ENCODE assay signal across 1 cellular context in genomic region chr22:41204992-41205900, GRCh38.
TF ChIP-seq lines count a peak whose summit lies in the region.

TSS of gene L3MBTL2 (plus strand) at chr22:41205312. CDS start at chr22:41205363, 51 bp downstream.

TF ChIP-seq in SK-N-SH, 30 proteins besides CTCF, POLR2A, EP300 and RAD21 (continued from another document):
- TF ChIP-seq USF1 (IDR thresholded peaks at IDR 0.05; ENCODE audit: borderline replicate concordance, low read depth) = no peak
- no peak for TF ChIP-seq CHD2 (IDR thresholded peaks at IDR 0.05; ENCODE audit: low read length, partially characterized antibody)
- peak; percentile 23; the same call in 1 of the 2 replicates for TF ChIP-seq POLR2AphosphoS5 (IDR thresholded peaks at IDR 0.05; ENCODE audit: low read depth, low read length)
- peak; percentile 59; the same call in 1 of the 2 replicates for TF ChIP-seq RFX5 (IDR thresholded peaks at IDR 0.05; ENCODE audit: low read length)
- TF ChIP-seq NRF1 (IDR thresholded peaks at IDR 0.05; ENCODE audit: low read depth, low read length) = no peak
- TF ChIP-seq MEF2A (IDR thresholded peaks at IDR 0.05; ENCODE audit: borderline replicate concordance, low read depth) = no peak
- no peak for TF ChIP-seq JUND (IDR thresholded peaks at IDR 0.05)
- no peak for TF ChIP-seq EZH2phosphoT487 (IDR thresholded peaks at IDR 0.05; ENCODE audit: borderline replicate concordance, low read depth)
- TF ChIP-seq YY1 (IDR thresholded peaks at IDR 0.05; ENCODE audit: low read depth) = peak; percentile 90
